ENCODE assay signal across 1 cellular context in the genomic region with DNA sequence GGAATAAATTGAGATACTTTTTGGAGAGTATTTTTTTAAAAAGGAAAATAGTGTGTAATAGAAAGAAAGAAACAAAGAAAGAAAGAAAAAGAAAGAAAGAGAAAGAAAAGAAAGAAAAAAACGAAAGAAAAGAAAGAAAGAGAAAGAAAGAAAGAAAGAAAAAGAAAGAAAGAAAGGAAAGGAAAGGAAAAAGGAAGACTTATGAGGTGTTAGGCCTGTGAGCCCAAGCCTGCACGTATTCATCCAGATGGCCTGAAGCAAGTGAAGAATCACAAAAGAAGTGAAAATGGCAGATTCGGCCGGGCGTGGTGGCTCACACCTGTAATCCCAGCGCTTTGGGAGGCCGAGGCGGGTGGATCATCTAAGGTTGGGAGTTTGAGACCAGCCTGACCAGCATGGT. TPM values are rescaled to one million over a fixed set of nuclear protein-coding genes. Genes with fewer than 3 reads are reported as not detected.
"Had no signal": no experiment of that assay in that cellular context is flagged by ENCODE, and none has a peak within 500 bp of the region (broad histone marks: within the 10 kb centered on the region; RNA-seq: fewer than 3 reads in every experiment).

No MANE protein-coding gene starts in this region.

RNA-seq across cellular contexts. Expression of a gene that starts 5.3 kb away (rescaled TPM):
- total RNA-seq: activated B cell treated with CpG ODN at 0.5 μM for 24 hours had no signal
